Comparison of ENCODE assay signal across 27 cellular contexts in the genomic region with DNA sequence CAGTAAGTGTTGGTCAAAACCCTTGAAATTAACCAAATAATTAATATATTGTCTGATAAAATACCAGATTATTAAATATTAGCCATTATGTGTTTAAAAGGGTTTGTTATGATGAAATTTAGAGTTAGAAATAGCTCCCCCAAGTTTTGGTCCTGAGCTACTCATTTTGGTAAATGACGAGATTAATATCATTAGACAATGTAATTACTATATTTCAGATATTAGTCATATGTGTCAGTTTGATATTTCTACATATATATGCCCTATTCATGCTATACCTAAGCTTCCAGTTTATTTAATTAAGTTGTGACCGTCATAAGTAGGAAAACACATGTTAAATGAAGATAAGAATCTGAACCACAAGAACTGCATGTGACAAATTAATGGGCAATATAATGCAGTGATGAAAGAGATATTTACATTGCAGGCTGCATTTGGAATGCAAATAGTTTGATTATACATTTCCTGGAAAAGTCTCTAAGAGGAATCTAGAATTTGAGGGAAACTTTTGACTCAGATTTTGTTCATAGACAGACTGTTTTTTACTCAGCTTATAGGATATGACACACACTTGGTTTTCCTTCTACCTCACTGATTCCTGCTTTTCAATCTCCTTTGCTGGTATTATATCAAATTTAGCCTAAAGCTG.
A peak's percentile ranks its signal among the peaks of the same experiment; 100 is the strongest.
DNase-seq lines count a peak whose midpoint lies in the region; ATAC-seq and TF ChIP-seq lines count a peak whose summit lies in the region.
"Had no signal": no experiment of that assay in that cellular context is flagged by ENCODE, and none has a peak within 500 bp of the region (broad histone marks: within the 10 kb centered on the region; RNA-seq: fewer than 3 reads in every experiment).

No MANE protein-coding gene starts in this region.

- no TSS peak for BruUV-seq in PC-3 (replicated peaks; lab: Mats Ljungman, UMichigan)

- H3K4me1 ChIP-seq in PC-3 (ENCODE audit: insufficient read depth, low read length) (peaks cover 37% of the 10 kb centered on the region), osteoblast (ENCODE audit: insufficient read depth, low read length) (peaks cover 22% of the 10 kb centered on the region)
- H3K4me1 ChIP-seq: body of pancreas, gastroesophageal sphincter, left lung, neural progenitor cell, right lobe of liver, testis, uterus had no signal

- H3K36me3 ChIP-seq in PC-3 (ENCODE audit: low read depth, low read length) (no peaks in the 10 kb centered on the region), osteoblast (ENCODE audit: insufficient read depth, low read length) (no peaks in the 10 kb centered on the region)
- H3K36me3 ChIP-seq: gastroesophageal sphincter, left lung, neural progenitor cell, right lobe of liver, uterus had no signal

- ATAC-seq in PC-3 (peak; percentile 50), left colon (no peak)
- ATAC-seq: body of pancreas, gastroesophageal sphincter, K562, left lung, right lobe of liver had no signal

- H4K20me1 ChIP-seq in PC-3 (ENCODE audit: low read length) (no peaks in the 10 kb centered on the region), osteoblast (ENCODE audit: insufficient read depth, low read length) (no peaks in the 10 kb centered on the region)

- no peak overlapping the region for H3K9ac ChIP-seq in PC-3 (ENCODE audit: low read length)
- H3K9ac ChIP-seq: neural progenitor cell had no signal

- DNase-seq in ELR (ENCODE audit: low read depth), result peak; percentile 80
- peak; percentile 80 for DNase-seq in PC-3
- peak; percentile 47 for DNase-seq in dermis blood vessel endothelial cell
- DNase-seq in osteoblast (ENCODE audit: insufficient read length, low spot score, missing footprints), result no peak
- no peak for DNase-seq in left colon
- no peak for DNase-seq in GM10266 (ENCODE audit: extremely low spot score)
- DNase-seq in DMS153 treated with DMSO at 0.1 percent for 48 hours (lab: John Stamatoyannopoulos, UW; ENCODE audit: unreplicated experiment), result no peak
- DNase-seq in head of caudate nucleus, result no peak
- DNase-seq: activated CD4-positive, alpha-beta T cell treated with anti-CD3 and anti-CD28 coated beads for 4 hours; activated gamma-delta T cell; activated T-cell treated with anti-CD3 and anti-CD28 coated beads, Interleukin-2, amount 50 U/mL, for 1 hour; body of pancreas; left lung; mesendoderm; MM.1S; NCI-H1417 treated with DMSO at 0.1 percent for 48 hours; NCI-H2081; NCI-H345; right lobe of liver; stimulated activated CD4-positive, alpha-beta T cell treated with anti-CD3 and anti-CD28 coated beads, Interleukin-15, amount 100 ng/mL, for 24 hours; stimulated activated naive CD4-positive, alpha-beta T cell treated with Interleukin-2 at 50 U/mL for 16 hours; testis; uterus had no signal

- no peaks in the 10 kb centered on the region for H3K9me3 ChIP-seq in PC-3 (ENCODE audit: low read length)
- no peaks in the 10 kb centered on the region for H3K9me3 ChIP-seq in osteoblast (ENCODE audit: low read depth, low read length)
- H3K9me3 ChIP-seq: body of pancreas, gastroesophageal sphincter, left lung, right lobe of liver, testis, uterus had no signal

- POLR2A ChIA-PET in PC-3 (lab: Charles Lee; ENCODE audit: unreplicated experiment), result interaction anchor here (0.7 kb wide), 1 partner anchor 408 kb away, joined by 5 read pairs; no protein-coding TSS in a partner anchor

- H3K4me3 ChIP-seq in PC-3 (ENCODE audit: low read length) (peak overlapping the region; percentile 27; the same call in 1 of the 2 replicates), osteoblast (ENCODE audit: insufficient read depth, low read length) (no peak overlapping the region)
- H3K4me3 ChIP-seq: body of pancreas, gastroesophageal sphincter, K562, left lung, neural progenitor cell, right lobe of liver, testis, uterus had no signal

- 0 out of 2 replicates have a peak overlapping the region, but pooled peaks have one; percentile 12 for H2AFZ ChIP-seq in PC-3 (ENCODE audit: low read length)
- H2AFZ ChIP-seq in osteoblast (ENCODE audit: low read length), result no peak overlapping the region
- H2AFZ ChIP-seq: neural progenitor cell had no signal

- H3F3A ChIP-seq in PC-3 (ENCODE audit: low read length, unreplicated experiment), result peaks cover 9% of the 10 kb centered on the region

- H3K79me2 ChIP-seq in PC-3 (ENCODE audit: low read length) (no peaks in the 10 kb centered on the region), osteoblast (ENCODE audit: insufficient read depth, low read length) (no peaks in the 10 kb centered on the region)

- H3K27me3 ChIP-seq in PC-3 (ENCODE audit: low read length) (no peaks in the 10 kb centered on the region), osteoblast (ENCODE audit: insufficient read depth, low read length) (no peaks in the 10 kb centered on the region)
- H3K27me3 ChIP-seq: body of pancreas, left lung, neural progenitor cell, right lobe of liver, testis, uterus had no signal

- TF ChIP-seq CTCF in PC-3 (conservative IDR thresholded peaks at IDR 0.05; ENCODE audit: low read depth, low read length) (no peak), osteoblast (IDR thresholded peaks at IDR 0.05; ENCODE audit: extremely low read depth, low read depth, low read length) (no peak), GM10266 (IDR thresholded peaks at IDR 0.05; ENCODE audit: control insufficient read depth, insufficient read depth, low read depth, missing control alignments) (no peak)

- H3K4me2 ChIP-seq in PC-3 (ENCODE audit: low read length) (peak overlapping the region; percentile 67), osteoblast (ENCODE audit: insufficient read depth, low read length) (peak overlapping the region; percentile 31)
- H3K4me2 ChIP-seq: neural progenitor cell had no signal

- intact Hi-C loops in PC-3 (cut with micrococcal nuclease) (loop anchor here (1.0 to 5.0 kb wide), 4 partner anchors 74 to 387 kb away; no protein-coding TSS in a partner anchor), left colon (cut with DNase I, micrococcal nuclease) (loop anchor here in 1 of 2 donors (5.0 to 10.0 kb wide), 2 partner anchors 230 to 1192 kb away; partner anchors contain the start of gene WIF1), head of caudate nucleus (cut with DNase I) (loop anchor here (5.0 kb wide), 2 partner anchors 227 to 1187 kb away; partner anchors contain the start of gene WIF1)

- peak overlapping the region; percentile 74 for H3K27ac ChIP-seq in PC-3 (ENCODE audit: low read length)
- H3K27ac ChIP-seq in osteoblast (ENCODE audit: low read depth, low read length), result peak overlapping the region; percentile 53
- H3K27ac ChIP-seq: body of pancreas, gastroesophageal sphincter, left lung, neural progenitor cell, right lobe of liver, RWPE1, testis, uterus had no signal

- CTCF ChIA-PET in PC-3 (lab: Charles Lee), result interaction anchor here (0.9 to 2.9 kb wide), 3 partner anchors 93 to 338 kb away, joined by 5 to 9 read pairs (median 9); no protein-coding TSS in a partner anchor

- H3K9me2 ChIP-seq in PC-3 (replicated peaks; ENCODE audit: low read length), result no peaks in the 10 kb centered on the region

Comparison
In these comparisons a context has a peak if more than half of its experiments do, and no peak if none do; other contexts are left out.
1. DNase-seq: peak in ELR (single experiment), PC-3 (single experiment) and dermis blood vessel endothelial cell (single experiment); none in osteoblast (single experiment), left colon (0 of 2), GM10266 (single experiment), DMS153 treated with DMSO at 0.1 percent for 48 hours (single experiment) and head of caudate nucleus (0 of 42).